In the genomic region with DNA sequence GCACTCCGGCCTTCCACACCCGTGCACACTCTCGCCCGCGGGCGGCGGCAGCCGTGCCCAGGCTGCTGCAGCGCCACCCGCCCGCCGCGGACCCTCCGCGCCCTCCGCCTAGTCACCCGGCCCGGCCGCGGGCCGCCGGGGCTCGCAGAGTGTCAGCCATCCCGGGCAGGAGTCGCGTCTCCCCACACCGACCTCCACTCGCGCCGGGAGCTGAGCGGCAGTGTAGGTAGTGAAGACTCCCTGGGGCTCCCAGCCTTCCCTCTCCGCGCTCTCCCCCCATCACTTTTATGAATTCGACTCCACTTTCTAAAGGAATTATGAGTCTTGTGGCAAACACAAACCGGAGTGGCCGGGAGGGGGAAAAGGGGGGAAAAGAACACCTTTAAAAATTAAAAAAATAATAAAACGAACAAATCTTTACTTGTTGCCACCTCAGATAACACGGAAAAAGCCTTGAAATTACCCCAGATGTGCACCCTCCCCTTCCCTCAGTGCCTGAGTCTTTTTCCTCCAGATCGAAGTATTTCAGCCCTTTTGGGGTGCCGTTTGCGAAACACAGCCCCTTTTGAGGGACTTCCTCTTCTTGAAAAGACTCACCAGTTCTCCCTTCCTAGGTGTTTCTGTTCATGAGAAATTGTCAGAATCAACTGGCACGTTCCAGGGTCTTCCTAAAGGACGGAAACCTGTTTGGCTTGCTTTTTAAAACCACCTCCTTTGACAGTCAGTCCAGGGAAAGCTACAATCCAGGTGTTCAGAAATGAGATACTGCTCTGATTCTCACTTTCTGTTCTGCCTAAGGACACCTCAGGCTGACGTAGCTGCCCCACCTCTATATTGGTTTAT, we compare ENCODE assay signal across 8 cellular contexts.
DNase-seq lines count a peak whose midpoint lies in the region; ATAC-seq and TF ChIP-seq lines count a peak whose summit lies in the region.
"Not testable (repeated sequence)": the region's sequence is repeated elsewhere in the genome, so short reads cannot be mapped to it uniquely, and the experiment has no call there.

No MANE protein-coding gene starts in this region.

- POLR2A ChIA-PET in CD8-positive, alpha-beta memory T cell (lab: Charles Lee): not testable (repeated sequence)

- not testable (repeated sequence) for TF ChIP-seq CTCF in endothelial cell (IDR thresholded peaks at IDR 0.05; ENCODE audit: unreplicated experiment); ovary (IDR thresholded peaks at IDR 0.05)

- not testable (repeated sequence) for H3K4me3 ChIP-seq in CD8-positive, alpha-beta memory T cell (ENCODE audit: low read length)
- H3K4me3 ChIP-seq in ovary (peak overlapping the region; percentile 18), thymus (ENCODE audit: low read length) (peak overlapping the region; percentile 9)

- not testable (repeated sequence) for H3K4me1 ChIP-seq in CD8-positive, alpha-beta memory T cell (ENCODE audit: insufficient read depth, low read length); ovary (ENCODE audit: insufficient read depth); thymus (ENCODE audit: control insufficient read depth, insufficient read depth, low read length)

- not testable (repeated sequence) for H3K36me3 Mint-ChIP-seq in CD8-positive, alpha-beta memory T cell; activated CD4-positive, alpha-beta T cell treated with anti-CD3 and anti-CD28 coated beads, Interleukin-2, amount 10 ng/mL, durations not matched to agents 24 days and 14 days (ENCODE audit: low read depth); activated naive CD8-positive, alpha-beta T cell treated with anti-CD3 and anti-CD28 coated beads, Interleukin-2, amount 50 U/mL, for 24 hours (ENCODE audit: low read depth); endothelial cell (ENCODE audit: low read depth, unreplicated experiment)

- not testable (repeated sequence) for H3K9me3 ChIP-seq in CD8-positive, alpha-beta memory T cell (ENCODE audit: low read length); ovary; thymus (ENCODE audit: control insufficient read depth)

- not testable (repeated sequence) for H3K4me1 Mint-ChIP-seq in CD8-positive, alpha-beta memory T cell; activated CD4-positive, alpha-beta T cell treated with anti-CD3 and anti-CD28 coated beads, Interleukin-2, amount 10 ng/mL, durations not matched to agents 24 days and 14 days; activated naive CD8-positive, alpha-beta T cell treated with anti-CD3 and anti-CD28 coated beads, Interleukin-2, amount 50 U/mL, for 24 hours; endothelial cell (ENCODE audit: unreplicated experiment)

- ATAC-seq in activated naive CD8-positive, alpha-beta T cell treated with anti-CD3 and anti-CD28 coated beads, Interleukin-2, amount 50 U/mL, for 24 hours: not testable (repeated sequence)

- H3K4me3 Mint-ChIP-seq in CD8-positive, alpha-beta memory T cell: peak overlapping the region; percentile 37 to 94 (median 80)
- peak overlapping the region; percentile 78 for H3K4me3 Mint-ChIP-seq in activated CD4-positive, alpha-beta T cell treated with anti-CD3 and anti-CD28 coated beads, Interleukin-2, amount 10 ng/mL, durations not matched to agents 24 days and 14 days
- H3K4me3 Mint-ChIP-seq in activated naive CD8-positive, alpha-beta T cell treated with anti-CD3 and anti-CD28 coated beads, Interleukin-2, amount 50 U/mL, for 24 hours: peak overlapping the region; percentile 65
- not testable (repeated sequence) for H3K4me3 Mint-ChIP-seq in endothelial cell (ENCODE audit: unreplicated experiment)

- not testable (repeated sequence) for H3K27me3 ChIP-seq in CD8-positive, alpha-beta memory T cell (ENCODE audit: insufficient read depth, low read length, poor library complexity, severe bottlenecking); ovary; thymus (ENCODE audit: control insufficient read depth, insufficient read depth)

- not testable (repeated sequence) for H3K27me3 Mint-ChIP-seq in CD8-positive, alpha-beta memory T cell; activated CD4-positive, alpha-beta T cell treated with anti-CD3 and anti-CD28 coated beads, Interleukin-2, amount 10 ng/mL, durations not matched to agents 24 days and 14 days; activated naive CD8-positive, alpha-beta T cell treated with anti-CD3 and anti-CD28 coated beads, Interleukin-2, amount 50 U/mL, for 24 hours; endothelial cell (ENCODE audit: unreplicated experiment)

- not testable (repeated sequence) for H3K9me3 Mint-ChIP-seq in CD8-positive, alpha-beta memory T cell; activated CD4-positive, alpha-beta T cell treated with anti-CD3 and anti-CD28 coated beads, Interleukin-2, amount 10 ng/mL, durations not matched to agents 24 days and 14 days; activated naive CD8-positive, alpha-beta T cell treated with anti-CD3 and anti-CD28 coated beads, Interleukin-2, amount 50 U/mL, for 24 hours; endothelial cell (ENCODE audit: unreplicated experiment)

- peak in 4 of 5 donors; percentile 5 to 57 (median 34) for DNase-seq in CD8-positive, alpha-beta memory T cell
- DNase-seq in NAMALWA (ENCODE audit: low spot score): peak; percentile 1
- peak; percentile 78 for DNase-seq in activated CD4-positive, alpha-beta T cell treated with anti-CD3 and anti-CD28 coated beads, Interleukin-2, amount 10 ng/mL, durations not matched to agents 24 days and 14 days
- not testable (repeated sequence) for DNase-seq in activated naive CD8-positive, alpha-beta T cell treated with anti-CD3 and anti-CD28 coated beads, Interleukin-2, amount 50 U/mL, for 24 hours
- peak; percentile 6 for DNase-seq in endothelial cell (ENCODE audit: low spot score)
- peak; percentile 0 for DNase-seq in left kidney (ENCODE audit: low read depth, low spot score)
- DNase-seq in ovary: peak in 3 of 5 donors; percentile 16 to 35 (median 24)

- H3K36me3 ChIP-seq in CD8-positive, alpha-beta memory T cell (ENCODE audit: insufficient read depth, low read length); ovary; thymus (ENCODE audit: control insufficient read depth, insufficient read depth): not testable (repeated sequence)

- H3K27ac ChIP-seq in CD8-positive, alpha-beta memory T cell (ENCODE audit: low read depth, low read length): peak overlapping the region; percentile 38
- not testable (repeated sequence) for H3K27ac ChIP-seq in ovary; thymus (ENCODE audit: low read depth)

- not testable (repeated sequence) for TF ChIP-seq EP300 in ovary (IDR thresholded peaks at IDR 0.05)

- intact Hi-C loops in activated CD4-positive, alpha-beta T cell treated with anti-CD3 and anti-CD28 coated beads, Interleukin-2, amount 10 ng/mL, durations not matched to agents 24 days and 14 days (cut with micrococcal nuclease); ovary (cut with DNase I): not testable (repeated sequence)

- CTCF ChIA-PET in CD8-positive, alpha-beta memory T cell (lab: Charles Lee): not testable (repeated sequence)

- TF ChIP-seq POLR2A in ovary (IDR thresholded peaks at IDR 0.05): not testable (repeated sequence)

- H3K27ac Mint-ChIP-seq in CD8-positive, alpha-beta memory T cell: peak overlapping the region; percentile 43 to 99 (median 88)
- H3K27ac Mint-ChIP-seq in activated CD4-positive, alpha-beta T cell treated with anti-CD3 and anti-CD28 coated beads, Interleukin-2, amount 10 ng/mL, durations not matched to agents 24 days and 14 days: peak overlapping the region; percentile 82
- not testable (repeated sequence) for H3K27ac Mint-ChIP-seq in activated naive CD8-positive, alpha-beta T cell treated with anti-CD3 and anti-CD28 coated beads, Interleukin-2, amount 50 U/mL, for 24 hours; endothelial cell (ENCODE audit: unreplicated experiment)

- 1 to 13% (median 7%) methylated on average over 20 to 24 of the region's 44 CpGs for WGBS in ovary, 3 donors
- 2% methylated on average over 23 of the region's 44 CpGs for WGBS in thymus
